Comparison of ENCODE assay signal across 12 cellular contexts in genomic region chr3:116306720-116307119, GRCh38.
"Had no signal": no experiment of that assay in that cellular context is flagged by ENCODE, and none has a peak within 500 bp of the region (broad histone marks: within the 10 kb centered on the region; RNA-seq: fewer than 3 reads in every experiment).

No MANE protein-coding gene starts in this region.

- H3K36me3 Mint-ChIP-seq: activated naive CD4-positive, alpha-beta T cell treated with anti-CD3 and anti-CD28 coated beads, Interleukin-2, amount 50 U/mL, for 72 hours had no signal

- H3K27ac ChIP-seq: foreskin keratinocyte, tibial nerve had no signal

- H3K4me1 Mint-ChIP-seq: T-helper 17 cell had no signal

- H3K4me3 ChIP-seq: tibial nerve had no signal

- H3K4me3 Mint-ChIP-seq: natural killer cell treated with Interleukin-12 subunit alpha and Interleukin-12 subunit beta and Interleukin-15 and Interleukin-18, amount 100 ng/mL, for 72 hours; T-helper 17 cell had no signal

- H3K36me3 ChIP-seq: tibial nerve had no signal

- ATAC-seq: activated naive CD4-positive, alpha-beta T cell treated with anti-CD3 and anti-CD28 coated beads, Interleukin-2, amount 50 U/mL, for 72 hours; esophagus mucosa; foreskin keratinocyte; left lobe of liver; natural killer cell treated with Interleukin-12 subunit alpha and Interleukin-12 subunit beta and Interleukin-15 and Interleukin-18, amount 100 ng/mL, for 72 hours; T-helper 17 cell had no signal

- H3K4me1 ChIP-seq: tibial nerve had no signal

- H3K27me3 ChIP-seq: foreskin keratinocyte, tibial nerve had no signal

- H3K27me3 Mint-ChIP-seq: natural killer cell treated with Interleukin-12 subunit alpha and Interleukin-12 subunit beta and Interleukin-15 and Interleukin-18, amount 100 ng/mL, for 72 hours; T-helper 17 cell had no signal

- H3K27ac Mint-ChIP-seq: activated naive CD4-positive, alpha-beta T cell treated with anti-CD3 and anti-CD28 coated beads, Interleukin-2, amount 50 U/mL, for 72 hours; natural killer cell treated with Interleukin-12 subunit alpha and Interleukin-12 subunit beta and Interleukin-15 and Interleukin-18, amount 100 ng/mL, for 72 hours; T-helper 17 cell had no signal

- H3K9me3 ChIP-seq: tibial nerve had no signal

- DNase-seq: activated T-cell treated with anti-CD3 and anti-CD28 coated beads, Interleukin-2, amount 50 U/mL, for 1 hour; amygdala; cerebellar nuclear complex; dermis blood vessel endothelial cell; foreskin keratinocyte; mammary epithelial cell; T-helper 17 cell had no signal
